8 cellular contexts compared by ENCODE assay signal in the genomic region with DNA sequence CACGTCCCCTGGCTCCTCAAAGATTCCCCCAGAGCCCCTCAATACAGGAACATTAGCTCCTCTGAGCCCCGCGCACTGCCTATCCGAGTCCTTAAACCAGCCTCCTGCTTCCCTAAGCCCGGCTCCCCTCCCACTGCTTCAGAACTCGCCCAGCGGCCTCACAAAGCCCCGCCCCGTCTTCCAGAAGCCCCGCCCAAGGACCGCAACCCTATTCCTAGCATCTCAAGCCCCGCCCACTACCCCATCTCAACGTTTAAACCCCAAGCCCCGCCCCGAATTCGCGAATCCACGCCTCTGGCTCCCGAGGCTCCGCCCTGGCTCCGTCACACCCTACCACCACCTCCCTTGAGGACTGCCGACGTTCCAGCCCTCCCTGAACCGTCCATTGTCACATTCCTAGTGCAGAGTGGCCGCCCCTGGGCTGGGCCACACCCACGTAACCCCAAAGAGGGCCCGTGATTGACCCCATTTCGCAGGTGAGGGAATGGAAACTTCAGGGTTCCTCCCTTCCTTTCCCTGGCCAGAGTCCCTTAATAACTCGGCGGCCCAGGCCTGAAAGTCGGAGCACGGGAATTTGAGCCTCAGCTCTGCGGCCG. TPM values are rescaled to one million over a fixed set of nuclear protein-coding genes. Genes with fewer than 3 reads are reported as not detected.
DNase-seq lines count a peak whose midpoint lies in the region; ATAC-seq lines count a peak whose summit lies in the region.

No MANE protein-coding gene starts in this region.

- no peak overlapping the region for H3K4ac ChIP-seq in mesendoderm (ENCODE audit: low read depth, low read length)

- peak overlapping the region; percentile 12 for H3K18ac ChIP-seq in mesendoderm (ENCODE audit: low read length)

- H3K36me3 Mint-ChIP-seq in CD8-positive, alpha-beta memory T cell: peaks cover 0 to 6% (median 0%) of the 10 kb centered on the region in 3 donors

- H3K9ac ChIP-seq in endocrine pancreas (ENCODE audit: control insufficient read depth, insufficient read depth, low read length) (peak overlapping the region; percentile 60), mesendoderm (ENCODE audit: low read length) (peak overlapping the region; percentile 87)

- H3K4me1 ChIP-seq in CD8-positive, alpha-beta memory T cell (ENCODE audit: insufficient read depth, low read length): peaks cover 11% of the 10 kb centered on the region
- H3K4me1 ChIP-seq in endocrine pancreas (ENCODE audit: control insufficient read depth, insufficient read depth, low read length): peaks cover 5% of the 10 kb centered on the region
- H3K4me1 ChIP-seq in mesendoderm (ENCODE audit: control insufficient read depth, low read depth, low read length): peaks cover 2% of the 10 kb centered on the region

- H3K36me3 ChIP-seq in CD8-positive, alpha-beta memory T cell (ENCODE audit: insufficient read depth, low read length): no peaks in the 10 kb centered on the region
- no peaks in the 10 kb centered on the region for H3K36me3 ChIP-seq in endocrine pancreas (ENCODE audit: control insufficient read depth, insufficient read depth, low read length)
- no peaks in the 10 kb centered on the region for H3K36me3 ChIP-seq in mesendoderm (ENCODE audit: control insufficient read depth, insufficient read depth, low read length)

- DNase-seq in CD8-positive, alpha-beta memory T cell: peak; percentile 93 to 96 (median 95)
- DNase-seq in HT1080 (ENCODE audit: low read depth): peak; percentile 94
- DNase-seq in NOMO-1 (lab: John Stamatoyannopoulos, UW; ENCODE audit: unreplicated experiment in 2 of 2): peak; percentile 94 to 96
- peak; percentile 93 for DNase-seq in activated CD8-positive, alpha-beta memory T cell treated with anti-CD3 and anti-CD28 coated beads, Interleukin-2, amount 50 U/mL, for 1 hour (ENCODE audit: extremely low read depth)
- DNase-seq in mesendoderm: peak; percentile 99
- peak; percentile 93 for DNase-seq in stimulated activated CD8-positive, alpha-beta memory T cell treated with anti-CD3 and anti-CD28 coated beads, Interleukin-15, amount 100 ng/mL, for 1 hour (ENCODE audit: low read depth)

- H3K9me3 ChIP-seq in CD8-positive, alpha-beta memory T cell (ENCODE audit: low read length): no peaks in the 10 kb centered on the region
- H3K9me3 ChIP-seq in endocrine pancreas (ENCODE audit: control insufficient read depth, low read length): no peaks in the 10 kb centered on the region

- POLR2A ChIA-PET in CD8-positive, alpha-beta memory T cell (lab: Charles Lee): no interaction called here

- no peak overlapping the region for H4K5ac ChIP-seq in mesendoderm (ENCODE audit: low read length)

- peak overlapping the region; percentile 93 to 100 (median 95) for H3K4me3 Mint-ChIP-seq in CD8-positive, alpha-beta memory T cell

- CTCF ChIA-PET in CD8-positive, alpha-beta memory T cell (lab: Charles Lee): interaction anchor here (1.0 to 1.4 kb wide), 2 partner anchors 11 to 67 kb away, joined by 4 read pairs; no protein-coding TSS in a partner anchor

- H3K23ac ChIP-seq in mesendoderm (ENCODE audit: low read length): no peak overlapping the region

- no peak overlapping the region for H2BK120ac ChIP-seq in mesendoderm (ENCODE audit: low read depth, low read length)

- H4K8ac ChIP-seq in mesendoderm (ENCODE audit: low read depth, low read length): no peak overlapping the region

- peaks cover 27% of the 10 kb centered on the region for H3K79me2 ChIP-seq in mesendoderm (ENCODE audit: control insufficient read depth, insufficient read depth, low read length)

- H2BK5ac ChIP-seq in mesendoderm (ENCODE audit: low read length): peak overlapping the region; percentile 64

- H2AK5ac ChIP-seq in mesendoderm (ENCODE audit: low read length): no peak overlapping the region

- peaks cover 5% of the 10 kb centered on the region for H3K79me1 ChIP-seq in mesendoderm (ENCODE audit: low read length)

- H3K27me3 ChIP-seq in CD8-positive, alpha-beta memory T cell (ENCODE audit: insufficient read depth, low read length, poor library complexity, severe bottlenecking): no peaks in the 10 kb centered on the region
- H3K27me3 ChIP-seq in endocrine pancreas (ENCODE audit: control insufficient read depth, insufficient read depth, low read length) (no peaks in the 10 kb centered on the region), mesendoderm (ENCODE audit: insufficient read depth, low read length, poor library complexity) (no peaks in the 10 kb centered on the region)

- peaks cover 21 to 30% (median 30%) of the 10 kb centered on the region in 3 donors for H3K4me1 Mint-ChIP-seq in CD8-positive, alpha-beta memory T cell

- peak overlapping the region; percentile 85 for H3K27ac ChIP-seq in CD8-positive, alpha-beta memory T cell (ENCODE audit: low read depth, low read length)
- peak overlapping the region; percentile 97 for H3K27ac ChIP-seq in mesendoderm (ENCODE audit: low read depth, low read length)

- peak overlapping the region; percentile 99 for H3K4me3 ChIP-seq in CD8-positive, alpha-beta memory T cell (ENCODE audit: low read length)
- H3K4me3 ChIP-seq in endocrine pancreas (ENCODE audit: control insufficient read depth, insufficient read depth, low read length) (no peak overlapping the region), mesendoderm (ENCODE audit: low read length) (peak overlapping the region; percentile 81)

- peaks cover 0 to 2% of the 10 kb centered on the region in 2 donors for H3K27me3 Mint-ChIP-seq in CD8-positive, alpha-beta memory T cell

- H2BK15ac ChIP-seq in mesendoderm (replicated peaks; ENCODE audit: low read depth): no peak overlapping the region

- WGBS in mesendoderm (ENCODE audit: extremely low coverage, insufficient coverage, low lambda C conversion rate): no CpG with 5 or more reads among the region's 34 CpGs

- peak overlapping the region; percentile 93 for H3K56ac ChIP-seq in mesendoderm (ENCODE audit: low read length)

- peak overlapping the region; percentile 91 to 98 (median 96) for H3K27ac Mint-ChIP-seq in CD8-positive, alpha-beta memory T cell

- H3K9me3 Mint-ChIP-seq in CD8-positive, alpha-beta memory T cell: no peaks in the 10 kb centered on the region

- peak; percentile 46 for ATAC-seq in GM21367 (IDR thresholded peaks at IDR 0.05; ENCODE audit: unreplicated experiment)

- peak overlapping the region; percentile 88 for H3K4me2 ChIP-seq in mesendoderm (ENCODE audit: low read length)

RNA-seq across cellular contexts. Expression of a gene that starts 0.6 kb away (rescaled TPM):
- 10 to 100 TPM; 45.8 to 49.1 TPM for total RNA-seq in CD8-positive, alpha-beta memory T cell
- 10.5 TPM for polyA plus RNA-seq in CD8-positive, alpha-beta memory T cell
- total RNA-seq in HT1080 (2014; rRNA removed; shearing (Covaris generic)): 186 and 210 TPM in 2 replicates
- 182 and 192 TPM in 2 replicates for polyA plus RNA-seq in HT1080 (2015; cell fraction: cytosol; rRNA removed)
- 216 and 226 TPM in 2 replicates for polyA plus RNA-seq in HT1080 (2015; cell fraction: nucleus; rRNA removed)
- 122 TPM for polyA plus RNA-seq in mesendoderm (2013, experiment 1 of 2)
- 119 TPM for polyA plus RNA-seq in mesendoderm (2013, experiment 2 of 2)
